Comparison of ENCODE assay signal across 27 cellular contexts in genomic region chrX:109749207-109749606, GRCh38.
"Had no signal": no experiment of that assay in that cellular context is flagged by ENCODE, and none has a peak within 500 bp of the region (broad histone marks: within the 10 kb centered on the region; RNA-seq: fewer than 3 reads in every experiment).

No MANE protein-coding gene starts in this region.

- H3K9me3 ChIP-seq: colonic mucosa, esophagus muscularis mucosa, esophagus squamous epithelium, gastrocnemius medialis, gastroesophageal sphincter, heart left ventricle, heart right ventricle had no signal

- H3K36me3 ChIP-seq: colonic mucosa, esophagus muscularis mucosa, esophagus squamous epithelium, gastrocnemius medialis, gastroesophageal sphincter, heart left ventricle, heart right ventricle had no signal

- H3K4me3 ChIP-seq: colonic mucosa, coronary artery, dorsolateral prefrontal cortex, esophagus muscularis mucosa, esophagus squamous epithelium, gastrocnemius medialis, gastroesophageal sphincter, heart left ventricle, heart right ventricle had no signal

- H3K27ac ChIP-seq: colonic mucosa, coronary artery, dorsolateral prefrontal cortex, epithelial cell of prostate, esophagus muscularis mucosa, esophagus squamous epithelium, foreskin keratinocyte, gastrocnemius medialis, gastroesophageal sphincter, heart left ventricle, heart right ventricle had no signal

- FAIRE-seq: colon, endometrium, endothelial cell of umbilical vein, frontal cortex had no signal

- H3K27me3 ChIP-seq: colonic mucosa, esophagus muscularis mucosa, esophagus squamous epithelium, foreskin keratinocyte, gastrocnemius medialis, gastroesophageal sphincter had no signal

- DNase-seq: colonic mucosa; cortex of kidney; dermis blood vessel endothelial cell; dorsolateral prefrontal cortex; effector CD4-positive, alpha-beta T cell; effector CD8-positive, alpha-beta T cell; effector memory CD4-positive, alpha-beta T cell; effector memory CD8-positive, alpha-beta T cell; endodermal cell; erythroblast; esophagus squamous epithelium; foreskin fibroblast; foreskin keratinocyte; foreskin melanocyte; gastrocnemius medialis; glutamatergic neuron; head of caudate nucleus; heart left ventricle; heart right ventricle had no signal

- H3K4me1 ChIP-seq: colonic mucosa, esophagus muscularis mucosa, esophagus squamous epithelium, foreskin keratinocyte, gastrocnemius medialis, gastroesophageal sphincter, heart left ventricle, heart right ventricle had no signal
